In genomic region chr3:69892706-69893105, GRCh38 we compare ENCODE assay signal across 21 cellular contexts.
A peak's percentile ranks its signal among the peaks of the same experiment; 100 is the strongest.
DNase-seq lines count a peak whose midpoint lies in the region; ATAC-seq, FAIRE-seq and TF ChIP-seq lines count a peak whose summit lies in the region.
"Had no signal": no experiment of that assay in that cellular context is flagged by ENCODE, and none has a peak within 500 bp of the region (broad histone marks: within the 10 kb centered on the region; RNA-seq: fewer than 3 reads in every experiment).

No MANE protein-coding gene starts in this region.

- H2BK12ac ChIP-seq in H1 (ENCODE audit: low read depth, low read length) (no peak overlapping the region), mesenchymal stem cell (ENCODE audit: low read length in 2 of 2) (no peak overlapping the region)

- H3K27ac ChIP-seq in HUES48 (ENCODE audit: low read depth, low read length) (no peak overlapping the region), H1 (ENCODE audit: low read depth, low read length) (no peak overlapping the region), mesenchymal stem cell (ENCODE audit: low read length, poor library complexity, severe bottlenecking) (no peak overlapping the region)
- H3K27ac ChIP-seq: 22Rv1, BLaER1, C4-2B had no signal

- H3K9me3 ChIP-seq in HUES48 (ENCODE audit: control insufficient read depth, insufficient read depth, low read length), result no peaks in the 10 kb centered on the region
- H3K9me3 ChIP-seq in H1 (ENCODE audit: insufficient read depth in 2 of 2, low read depth in 1 of 2, low read length in 1 of 2), result no peaks in the 10 kb centered on the region
- H3K9me3 ChIP-seq in mesenchymal stem cell (ENCODE audit: control insufficient read depth, low read length), result no peaks in the 10 kb centered on the region
- H3K9me3 ChIP-seq: BLaER1, Caco-2, HAP-1 had no signal

- H2AFZ ChIP-seq in H1 (ENCODE audit: low read length) (no peak overlapping the region), mesenchymal stem cell (ENCODE audit: low read depth, low read length) (no peak overlapping the region)

- 80% methylated on average over 4 of the region's 4 CpGs; no CpG with 5 or more reads in 1 of the 2 experiments for WGBS in H1 (ENCODE audit: extremely low coverage in 1 of 2, insufficient coverage in 1 of 2, insufficient read length in 1 of 2, insufficient replicate concordance in 2 of 2, low coverage in 1 of 2, low lambda C conversion rate in 2 of 2, missing lambda C conversion rate in 1 of 2), 2 experiments
- 97% methylated on average over 4 of the region's 4 CpGs for WGBS in mesenchymal stem cell

- ATAC-seq in GM21381 (IDR thresholded peaks at IDR 0.05; ENCODE audit: unreplicated experiment), result no peak
- ATAC-seq: CD8-positive, alpha-beta T cell; GM12878 had no signal

- no peak overlapping the region for H4K91ac ChIP-seq in H1 (replicated peaks; ENCODE audit: insufficient read length, low read length)
- no peak overlapping the region for H4K91ac ChIP-seq in mesenchymal stem cell (ENCODE audit: low read length)

- H2AK5ac ChIP-seq in H1 (ENCODE audit: low read depth, low read length) (no peak overlapping the region), mesenchymal stem cell (ENCODE audit: low read length, severe bottlenecking) (peak overlapping the region; percentile 35)

- H2BK120ac ChIP-seq in H1 (replicated peaks; ENCODE audit: low read depth, low read length) (no peak overlapping the region), mesenchymal stem cell (ENCODE audit: low read depth, low read length) (no peak overlapping the region)

- no peaks in the 10 kb centered on the region for H3K79me2 ChIP-seq in H1 (ENCODE audit: control insufficient read depth in 1 of 2, insufficient read depth in 2 of 2, low read length in 2 of 2)

- H2BK20ac ChIP-seq in H1 (ENCODE audit: low read length), result no peak overlapping the region

- TF ChIP-seq POLR2A in H1 (IDR thresholded peaks at IDR 0.05; ENCODE audit: control extremely low read depth in 1 of 2, low read depth in 2 of 2, low read length in 2 of 2), result no peak

- H4K5ac ChIP-seq in H1 (ENCODE audit: insufficient read length, low read depth, low read length), result no peak overlapping the region

- no peak for TF ChIP-seq CTCF in H1 (IDR thresholded peaks at IDR 0.05; ENCODE audit: control extremely low read depth in 1 of 3, insufficient read depth in 1 of 3, low read depth in 1 of 3, low read length in 3 of 3)

- no peak overlapping the region for H3K18ac ChIP-seq in H1 (ENCODE audit: extremely low read depth, low read length)
- no peak overlapping the region for H3K18ac ChIP-seq in mesenchymal stem cell (ENCODE audit: low read depth in 1 of 2, low read length in 2 of 2)

- DNase-seq in ELF-1 (ENCODE audit: low read depth, low spot score), result peak; percentile 4
- no peak for DNase-seq in H1 (ENCODE audit: low read depth in 1 of 2, low spot score in 2 of 2)
- DNase-seq in mesenchymal stem cell, result no peak
- DNase-seq in NCI-H1436 (lab: John Stamatoyannopoulos, UW), result no peak
- DNase-seq in NCI-H748 treated with DMSO at 0.1 percent for 48 hours (lab: John Stamatoyannopoulos, UW), result no peak
- no peak for DNase-seq in activated naive CD4-positive, alpha-beta T cell treated with Interleukin-2 at 50 U/mL for 16 hours
- DNase-seq: Caco-2; CD4-positive, CD25-positive, alpha-beta regulatory T cell; CD8-positive, alpha-beta T cell; DMS153; DND-41; GDM1 had no signal

- H3K56ac ChIP-seq in H1 (replicated peaks; ENCODE audit: insufficient read length, low read depth, low read length), result no peak overlapping the region

- no peak for TF ChIP-seq EP300 in H1 (IDR thresholded peaks at IDR 0.05; ENCODE audit: borderline replicate concordance in 1 of 2, low read depth in 2 of 2, low read length in 2 of 2)

- CTCF ChIA-PET in H1 (lab: Charles Lee; ENCODE audit: partially characterized antibody), result no interaction called here

- H3K4ac ChIP-seq in H1 (replicated peaks; ENCODE audit: insufficient read length, low read depth, low read length) (no peak overlapping the region), mesenchymal stem cell (ENCODE audit: low read depth in 1 of 2, low read length in 2 of 2) (no peak overlapping the region)

- no peaks in the 10 kb centered on the region; the same call in 1 of the 2 replicates for H3K23me2 ChIP-seq in H1 (ENCODE audit: low read depth, low read length)

- no peak for FAIRE-seq in H1 (lab: Jason Lieb, UNC)
- FAIRE-seq: A204.1, GM12878, GM19239 had no signal

- no peak for TF ChIP-seq RAD21 in H1 (IDR thresholded peaks at IDR 0.05 in 1 of 2, conservative IDR thresholded peaks at IDR 0.05 in 1 of 2; ENCODE audit: low read depth in 2 of 2, low read length in 2 of 2)

- peaks cover 17% of the 10 kb centered on the region; the same call in 1 of the 2 replicates for H3K27me3 ChIP-seq in HUES48 (ENCODE audit: control insufficient read depth, insufficient read depth, low read length)
- peaks cover 0 to 7% (median 1%) of the 10 kb centered on the region in 4 experiments; a peak in 2 of 7 replicates for H3K27me3 ChIP-seq in H1 (replicated peaks in 1 of 4; ENCODE audit: control insufficient read depth in 3 of 4, extremely low read depth in 1 of 4, insufficient read depth in 3 of 4, low read length in 3 of 4)
- no peaks in the 10 kb centered on the region for H3K27me3 ChIP-seq in mesenchymal stem cell (ENCODE audit: control insufficient read depth in 1 of 2, insufficient read depth in 1 of 2, low read length in 2 of 2)
- H3K27me3 ChIP-seq: BLaER1 had no signal

- H3K14ac ChIP-seq in H1 (ENCODE audit: insufficient read length) (no peak overlapping the region), mesenchymal stem cell (ENCODE audit: low read length in 2 of 2) (no peak overlapping the region)

- H4K20me1 ChIP-seq in H1 (replicated peaks in 1 of 2; ENCODE audit: control insufficient read depth in 1 of 2, insufficient read depth in 2 of 2, low read length in 2 of 2), result no peaks in the 10 kb centered on the region
- H4K20me1 ChIP-seq: BLaER1 had no signal

- H2BK5ac ChIP-seq in H1 (ENCODE audit: low read depth, low read length) (no peak overlapping the region), mesenchymal stem cell (ENCODE audit: low read depth, low read length, poor library complexity, severe bottlenecking) (no peak overlapping the region)

- H3K9ac ChIP-seq in HUES48 (ENCODE audit: low read depth, low read length), result no peak overlapping the region
- no peak overlapping the region for H3K9ac ChIP-seq in H1 (replicated peaks in 1 of 4; ENCODE audit: extremely low read depth in 1 of 4, low read depth in 3 of 4, low read length in 3 of 4)
- H3K9ac ChIP-seq in mesenchymal stem cell (ENCODE audit: low read length), result no peak overlapping the region
- H3K9ac ChIP-seq: BLaER1 had no signal

- POLR2A ChIA-PET in H1 (lab: Charles Lee; ENCODE audit: partially characterized antibody), result no interaction called here

- no peak overlapping the region for H4K8ac ChIP-seq in H1 (ENCODE audit: extremely low read depth, insufficient read depth, low read length)
- H4K8ac ChIP-seq in mesenchymal stem cell (ENCODE audit: low read length), result no peak overlapping the region

- H3K36me3 ChIP-seq in HUES48 (ENCODE audit: control insufficient read depth, insufficient read depth, low read length), result no peaks in the 10 kb centered on the region
- no peaks in the 10 kb centered on the region for H3K36me3 ChIP-seq in H1 (ENCODE audit: control insufficient read depth in 2 of 4, insufficient read depth in 4 of 4, low read length in 3 of 4)
- no peaks in the 10 kb centered on the region for H3K36me3 ChIP-seq in mesenchymal stem cell (ENCODE audit: control insufficient read depth in 1 of 2, insufficient read depth in 2 of 2, low read depth in 1 of 2, low read length in 2 of 2)
- H3K36me3 ChIP-seq: BLaER1, HAP-1 had no signal

- no peak overlapping the region for H3K23ac ChIP-seq in H1 (ENCODE audit: insufficient read length)
- H3K23ac ChIP-seq in mesenchymal stem cell (ENCODE audit: low read length in 2 of 2), result no peak overlapping the region

- H3K4me1 ChIP-seq in HUES48 (ENCODE audit: control insufficient read depth, insufficient read depth, low read length) (peaks cover 32% of the 10 kb centered on the region), H1 (replicated peaks in 1 of 4; ENCODE audit: control insufficient read depth in 3 of 4, insufficient read depth in 4 of 4, low read length in 3 of 4) (peaks cover 3 to 9% (median 6%) of the 10 kb centered on the region in 4 experiments; a peak in 6 of 7 replicates), mesenchymal stem cell (ENCODE audit: control insufficient read depth, insufficient read depth, low read depth, low read length) (peaks cover 4% of the 10 kb centered on the region)
- H3K4me1 ChIP-seq: BLaER1, Caco-2 had no signal

- H3K4me3 ChIP-seq in HUES48 (ENCODE audit: low read depth, low read length) (peak overlapping the region; percentile 9; the same call in 1 of the 2 replicates), H1 (ENCODE audit: extremely low read depth in 1 of 4, insufficient read depth in 2 of 4, low read depth in 3 of 4, low read length in 4 of 4) (peak overlapping the region in 1 of 4 experiments; percentile 26; a peak in 1 of 8 replicates), mesenchymal stem cell (ENCODE audit: insufficient read depth in 1 of 2, low read depth in 1 of 2, low read length in 2 of 2) (no peak overlapping the region)
- H3K4me3 ChIP-seq: BLaER1, GM12878, HAP-1 had no signal

- H3K4me2 ChIP-seq in H1 (ENCODE audit: insufficient read depth in 1 of 2, low read depth in 2 of 2, low read length in 2 of 2), result peak overlapping the region; percentile 2 to 45; a peak in 3 of 4 replicates
- no peak overlapping the region for H3K4me2 ChIP-seq in mesenchymal stem cell (ENCODE audit: low read length, poor library complexity, severe bottlenecking)
- H3K4me2 ChIP-seq: BLaER1 had no signal

- H2BK15ac ChIP-seq in H1 (ENCODE audit: low read length) (no peak overlapping the region), mesenchymal stem cell (ENCODE audit: low read depth, poor library complexity, severe bottlenecking) (no peak overlapping the region)

- H3K79me1 ChIP-seq in H1 (ENCODE audit: low read depth, low read length), result no peaks in the 10 kb centered on the region
- peaks cover 12% of the 10 kb centered on the region for H3K79me1 ChIP-seq in mesenchymal stem cell (replicated peaks; ENCODE audit: low read length, poor library complexity, severe bottlenecking)

TF ChIP-seq in H1, 55 proteins besides CTCF, POLR2A, EP300 and RAD21 (continues in another document):
- TF ChIP-seq SAP30 (IDR thresholded peaks at IDR 0.05; ENCODE audit: insufficient read depth, insufficient replicate concordance, low read length), result no peak
- no peak for TF ChIP-seq PHF8 (conservative IDR thresholded peaks at IDR 0.05; ENCODE audit: low read depth, low read length)
- no peak for TF ChIP-seq GTF2F1 (IDR thresholded peaks at IDR 0.05; ENCODE audit: borderline replicate concordance, low read depth, low read length)
- TF ChIP-seq SIX5 (IDR thresholded peaks at IDR 0.05; ENCODE audit: low read depth, low read length), result no peak
- no peak for TF ChIP-seq CHD2 (IDR thresholded peaks at IDR 0.05; ENCODE audit: low read length)
- no peak for TF ChIP-seq CEBPB (IDR thresholded peaks at IDR 0.05; ENCODE audit: low read depth, low read length)
- no peak for TF ChIP-seq TEAD4 (IDR thresholded peaks at IDR 0.05; ENCODE audit: low read depth, low read length)
